Comparison of ENCODE assay signal across 10 cellular contexts in the genomic region with DNA sequence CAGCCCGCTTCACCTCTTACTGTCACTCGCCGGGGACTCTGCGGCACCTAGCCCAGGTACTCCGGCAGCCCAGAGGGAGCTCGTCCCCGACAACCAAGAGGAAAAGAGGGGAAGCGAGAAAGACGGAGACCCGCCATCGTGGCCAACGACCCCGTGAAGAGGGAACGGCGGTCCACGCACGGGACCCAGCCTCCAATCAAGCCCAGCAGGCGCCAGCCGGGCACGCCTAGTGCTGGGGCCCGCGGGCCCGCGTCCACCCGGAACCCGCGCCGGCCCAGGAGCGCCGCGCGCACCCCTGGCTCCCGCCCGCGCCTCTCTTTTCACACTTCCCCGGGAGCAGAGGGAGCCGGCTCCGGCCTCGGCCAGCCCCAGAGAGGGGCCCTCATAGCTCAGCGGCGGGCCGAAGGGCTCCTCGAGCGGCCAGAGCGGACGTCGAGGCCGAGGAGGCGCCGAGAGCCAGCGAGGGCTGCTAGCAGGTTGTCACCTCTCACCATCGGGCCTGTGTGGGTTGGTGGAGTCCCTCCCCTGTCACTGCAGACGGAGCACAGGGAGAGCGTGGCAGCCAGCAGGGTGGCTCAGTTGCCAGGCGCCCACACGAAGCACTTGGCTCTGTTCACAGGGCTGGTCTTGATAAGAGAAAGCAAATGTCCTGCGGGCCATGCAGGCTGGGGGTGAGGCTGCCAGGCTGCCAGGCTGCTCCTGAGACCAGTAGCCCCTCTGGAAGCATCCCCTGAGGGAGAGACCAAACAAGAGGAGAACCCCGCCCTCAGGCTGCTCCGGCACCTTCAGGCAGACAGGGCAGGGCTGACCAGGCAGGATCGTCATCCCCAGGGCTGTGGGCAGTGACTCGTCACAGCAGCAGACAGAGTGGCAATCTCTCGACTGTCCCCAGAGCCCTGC. TPM values are rescaled to one million over a fixed set of nuclear protein-coding genes. Genes with fewer than 3 reads are reported as not detected.
DNase-seq lines count a peak whose midpoint lies in the region; ATAC-seq and TF ChIP-seq lines count a peak whose summit lies in the region.
"Had no signal": no experiment of that assay in that cellular context is flagged by ENCODE, and none has a peak within 500 bp of the region (broad histone marks: within the 10 kb centered on the region; RNA-seq: fewer than 3 reads in every experiment).

No MANE protein-coding gene starts in this region.

- intact Hi-C loops in lower lobe of right lung (cut with DNase I) = no loop called here

- ATAC-seq in lower lobe of right lung = peak; percentile 21 to 57
- peak; percentile 7 to 28 for ATAC-seq in upper lobe of left lung (ENCODE audit: low FRiP score in 2 of 2)

- H3K4me1 ChIP-seq in lower lobe of right lung (peaks cover 29% of the 10 kb centered on the region), upper lobe of left lung (peaks cover 15 to 26% (median 23%) of the 10 kb centered on the region in 4 donors)

- no peaks in the 10 kb centered on the region for H3K9me3 ChIP-seq in lower lobe of right lung
- no peaks in the 10 kb centered on the region for H3K9me3 ChIP-seq in upper lobe of left lung

- H3K27me3 ChIP-seq in lower lobe of right lung (ENCODE audit: low read depth) (no peaks in the 10 kb centered on the region), upper lobe of left lung (no peaks in the 10 kb centered on the region)

- H3K36me3 ChIP-seq in lower lobe of right lung (no peaks in the 10 kb centered on the region), upper lobe of left lung (no peaks in the 10 kb centered on the region)

- H3K27ac ChIP-seq in lower lobe of right lung (no peak overlapping the region), upper lobe of left lung (peak overlapping the region in 1 of 4 donors; percentile 54)
- H3K27ac ChIP-seq: RWPE1 had no signal

- TF ChIP-seq POLR2A in upper lobe of left lung (IDR thresholded peaks at IDR 0.05) = no peak

- peak; percentile 61 for DNase-seq in activated effector memory CD4-positive, alpha-beta T cell treated with anti-CD3 and anti-CD28 coated beads, Interleukin-2, amount 50 U/mL, for 16 hours
- DNase-seq in activated effector memory CD4-positive, alpha-beta T cell treated with Interleukin-2 at 50 U/mL for 16 hours = no peak
- DNase-seq in cerebellum (ENCODE audit: low spot score) (peak; percentile 74), lower lobe of right lung (peak; percentile 56), upper lobe of left lung (peak; percentile 26 to 84), NCI-H1048 (lab: John Stamatoyannopoulos, UW) (no peak)
- DNase-seq in stimulated activated CD4-positive, alpha-beta T cell treated with anti-CD3 and anti-CD28 coated beads, Interleukin-2, amount 100 ng/mL, for 24 hours = no peak
- no peak for DNase-seq in effector CD4-positive, alpha-beta T cell
- DNase-seq: activated CD4-positive, alpha-beta memory T cell treated with anti-CD3 and anti-CD28 coated beads, Interleukin-2, amount 10 ng/mL, durations not matched to agents 7 days and 5 days had no signal

- TF ChIP-seq EP300 in upper lobe of left lung (IDR thresholded peaks at IDR 0.05) = no peak

- H3K4me3 ChIP-seq in lower lobe of right lung (no peak overlapping the region), upper lobe of left lung (peak overlapping the region in 1 of 4 donors; percentile 19)

- TF ChIP-seq CTCF in lower lobe of right lung (IDR thresholded peaks at IDR 0.05) (no peak), upper lobe of left lung (IDR thresholded peaks at IDR 0.05) (no peak)

- WGBS in upper lobe of left lung, 2 donors = 54 to 67% methylated on average over 37 to 39 of the region's 62 CpGs

RNA-seq across cellular contexts. Expression of a gene that starts 36.9 kb away (rescaled TPM):
- total RNA-seq in cerebellum (10.7 TPM), lower lobe of right lung (40.8 TPM), upper lobe of left lung (10 to 100 TPM; 14.3 to 38.7 (median 23.4) TPM)

RNA-seq across cellular contexts. Expression of a gene that starts 55.0 kb away (rescaled TPM):
- total RNA-seq in cerebellum (17.2 TPM), lower lobe of right lung (6.5 TPM), upper lobe of left lung (10 to 100 TPM in 3 of 6 donors, 1 to 10 TPM in 3; 4.3 to 18.0 (median 10.1) TPM)

Comparison
In these comparisons a context has a peak if more than half of its experiments do, and no peak if none do; other contexts are left out.
1. DNase-seq: peak in activated effector memory CD4-positive, alpha-beta T cell treated with anti-CD3 and anti-CD28 coated beads, Interleukin-2, amount 50 U/mL, for 16 hours (single experiment), cerebellum (single experiment), lower lobe of right lung (single experiment) and upper lobe of left lung (2 of 2); none in activated effector memory CD4-positive, alpha-beta T cell treated with Interleukin-2 at 50 U/mL for 16 hours (single experiment), NCI-H1048 (single experiment), stimulated activated CD4-positive, alpha-beta T cell treated with anti-CD3 and anti-CD28 coated beads, Interleukin-2, amount 100 ng/mL, for 24 hours (0 of 2) and effector CD4-positive, alpha-beta T cell (single experiment).